ENCODE assay signal across 8 cellular contexts in the genomic region with DNA sequence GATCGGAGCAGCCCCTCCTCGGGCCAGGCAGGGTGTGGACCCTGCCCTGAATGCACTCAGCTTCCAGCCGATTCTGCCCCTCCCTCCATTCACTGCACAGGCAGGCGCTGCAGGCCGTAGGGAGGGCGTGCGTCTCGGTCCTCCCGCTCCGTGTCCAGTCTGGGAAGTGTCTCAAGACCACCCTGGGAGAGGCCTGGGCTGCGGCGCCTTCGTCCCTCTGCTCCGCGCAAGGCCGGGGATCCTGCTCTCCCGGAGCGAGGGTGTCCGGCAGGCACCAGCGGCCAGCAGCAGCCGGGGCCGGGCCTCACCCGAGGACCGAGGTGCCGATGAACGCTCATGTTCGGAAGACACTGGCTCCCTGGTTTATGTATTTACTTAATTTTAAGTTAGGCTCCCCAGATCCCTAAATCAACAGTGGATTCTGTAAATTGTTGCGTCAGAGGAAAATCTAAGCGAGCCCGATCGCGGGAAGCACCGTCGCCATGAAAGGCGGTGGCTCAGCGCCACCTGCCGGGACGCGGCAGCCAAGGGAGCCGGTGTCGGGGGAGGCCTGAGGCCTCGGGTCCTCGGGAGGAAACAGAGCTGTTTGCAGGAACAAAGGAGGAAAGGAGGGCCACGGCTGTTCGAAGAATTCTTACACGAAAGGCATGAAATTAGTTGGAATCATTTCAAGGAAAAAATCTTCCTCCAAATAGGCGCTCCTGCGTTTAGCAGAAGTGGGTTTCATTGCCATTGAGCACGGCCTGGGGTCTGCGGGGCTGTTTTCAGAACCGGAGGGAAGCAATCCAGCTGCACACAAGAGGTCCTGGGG.
DNase-seq lines count a peak whose midpoint lies in the region; ATAC-seq and TF ChIP-seq lines count a peak whose summit lies in the region.

No MANE protein-coding gene starts in this region.

- 0 out of 2 replicates have a peak, but pooled peaks cover 4% of the 10 kb centered on the region for H3K36me3 Mint-ChIP-seq in HFFc6 (ENCODE audit: low read depth)
- no peaks in the 10 kb centered on the region for H3K36me3 Mint-ChIP-seq in nephron (ENCODE audit: low read depth)

- ATAC-seq in GM18519 (IDR thresholded peaks at IDR 0.05; ENCODE audit: low FRiP score, unreplicated experiment) (no peak), HG02610 (IDR thresholded peaks at IDR 0.05; ENCODE audit: unreplicated experiment) (no peak)

- H3K27ac Mint-ChIP-seq in HFFc6 (no peak overlapping the region), nephron (peak overlapping the region; percentile 50 to 78 (median 53))

- TF ChIP-seq CTCF in BJ (IDR thresholded peaks at IDR 0.05; ENCODE audit: insufficient read depth, low read depth, low read length) (peak; percentile 80), HFFc6 (IDR thresholded peaks at IDR 0.05) (peak; percentile 62), nephron (IDR thresholded peaks at IDR 0.05; ENCODE audit: unreplicated experiment in 3 of 3) (peak; percentile 88 to 97 (median 95))

- H3K4me3 ChIP-seq in BJ (ENCODE audit: low read depth, low read length) = peak overlapping the region; percentile 28

- H3K4me3 Mint-ChIP-seq in HFFc6 (no peak overlapping the region), nephron (peak overlapping the region; percentile 67 to 73 (median 68))

- DNase-seq in BJ (ENCODE audit: low read depth) = peak; percentile 0
- DNase-seq in HFFc6 = no peak
- peak; percentile 73 for DNase-seq in SHP77 treated with DMSO at 0.1 percent for 48 hours (lab: John Stamatoyannopoulos, UW)
- DNase-seq in fibroblast of the conjunctiva (ENCODE audit: low read depth) = peak; percentile 21
- no peak for DNase-seq in SKM-1 treated with dmso at 0.1 percent for 144 hours (lab: John Stamatoyannopoulos, UW; ENCODE audit: unreplicated experiment)

- no peaks in the 10 kb centered on the region for H3K27me3 ChIP-seq in BJ (ENCODE audit: control insufficient read depth, insufficient read depth, low read length)

- CTCF ChIA-PET in BJ (lab: Yijun Ruan, JAX) = interaction anchor here (0.6 kb wide), 1 partner anchor 12 kb away, joined by 3 read pairs; no protein-coding TSS in a partner anchor

- H3K27me3 Mint-ChIP-seq in HFFc6 (ENCODE audit: insufficient read depth) (no peaks in the 10 kb centered on the region; the same call in 1 of the 2 replicates), nephron (ENCODE audit: low read depth) (peaks cover 31% of the 10 kb centered on the region)

- no peaks in the 10 kb centered on the region for H3K36me3 ChIP-seq in BJ (ENCODE audit: control insufficient read depth, insufficient read depth, low read length)

- H3K9me3 Mint-ChIP-seq in HFFc6 (peaks cover 28% of the 10 kb centered on the region), nephron (no peaks in the 10 kb centered on the region)

- H3K4me1 Mint-ChIP-seq in HFFc6 (ENCODE audit: low read depth) = no peaks in the 10 kb centered on the region
- H3K4me1 Mint-ChIP-seq in nephron = peaks cover 22% of the 10 kb centered on the region

- POLR2A ChIA-PET in BJ (lab: Charles Lee) = no interaction called here

Comparison
In these comparisons a context has a peak if more than half of its experiments do, and no peak if none do; other contexts are left out.
1. DNase-seq: peak in BJ (single experiment), SHP77 treated with DMSO at 0.1 percent for 48 hours (single experiment) and fibroblast of the conjunctiva (single experiment); none in HFFc6 (single experiment) and SKM-1 treated with dmso at 0.1 percent for 144 hours (single experiment).
2. Peak in every context shown above with its lines, with median percentiles within 50 percentile points of each other: CTCF ChIP-seq.